ENCODE assay signal across 16 cellular contexts in the genomic region with DNA sequence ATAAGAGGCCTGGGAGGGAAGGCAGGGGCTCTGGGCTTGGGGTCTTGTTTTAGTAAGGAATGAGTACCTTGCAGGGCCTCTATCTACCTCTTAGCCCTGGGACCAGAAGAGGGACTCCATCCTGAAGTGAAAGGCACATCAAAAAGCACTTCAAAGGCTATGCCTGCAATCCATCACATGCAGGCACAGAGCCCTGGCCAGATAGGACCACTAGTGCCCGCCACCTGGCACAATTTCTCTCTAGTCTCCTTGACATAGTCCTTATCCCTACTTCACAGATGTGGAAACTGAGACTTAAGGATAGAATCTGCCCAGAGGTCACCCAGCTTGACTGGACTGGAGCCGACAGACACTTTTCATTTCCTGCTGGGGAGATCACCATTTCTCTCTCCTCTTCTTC. TPM values are rescaled to one million over a fixed set of nuclear protein-coding genes. Genes with fewer than 3 reads are reported as not detected.
DNase-seq lines count a peak whose midpoint lies in the region; ATAC-seq and TF ChIP-seq lines count a peak whose summit lies in the region.
"Had no signal": no experiment of that assay in that cellular context is flagged by ENCODE, and none has a peak within 500 bp of the region (broad histone marks: within the 10 kb centered on the region; RNA-seq: fewer than 3 reads in every experiment).

No MANE protein-coding gene starts in this region.

- TF ChIP-seq POLR2A in esophagus squamous epithelium (IDR thresholded peaks at IDR 0.05), result no peak

- no peak for TF ChIP-seq CTCF in esophagus squamous epithelium (IDR thresholded peaks at IDR 0.05)

- intact Hi-C loops in esophagus squamous epithelium (cut with DNase I), result no loop called here

- WGBS in esophagus squamous epithelium, 2 donors, result 50 to 51% methylated on average over 2 of the region's 2 CpGs

- no peak for ATAC-seq in HG03095 (IDR thresholded peaks at IDR 0.05; ENCODE audit: unreplicated experiment)
- ATAC-seq: natural killer cell had no signal

- no peaks in the 10 kb centered on the region for H3K9me3 ChIP-seq in SJSA1 (replicated peaks)
- H3K9me3 ChIP-seq in esophagus squamous epithelium, result no peaks in the 10 kb centered on the region
- H3K9me3 ChIP-seq in muscle layer of duodenum (ENCODE audit: control insufficient read depth in 1 of 2, low read length in 2 of 2), result no peaks in the 10 kb centered on the region
- H3K9me3 ChIP-seq: right lobe of liver had no signal

- H3K27me3 ChIP-seq in SJSA1 (replicated peaks) (no peaks in the 10 kb centered on the region), esophagus squamous epithelium (no peaks in the 10 kb centered on the region), muscle layer of duodenum (ENCODE audit: low read depth, low read length) (no peaks in the 10 kb centered on the region)
- H3K27me3 ChIP-seq: right lobe of liver had no signal

- H3K4me3 ChIP-seq in SJSA1, result no peak overlapping the region
- H3K4me3 ChIP-seq in esophagus squamous epithelium, result no peak overlapping the region
- H3K4me3 ChIP-seq in muscle layer of duodenum (ENCODE audit: low read depth in 1 of 2, low read length in 2 of 2), result no peak overlapping the region
- H3K4me3 ChIP-seq: right lobe of liver, SK-N-MC had no signal

- H3K27ac ChIP-seq in SJSA1, result peak overlapping the region; percentile 72
- H3K27ac ChIP-seq in esophagus squamous epithelium, result peak overlapping the region in 3 of 4 donors; percentile 67 to 72 (median 71)
- H3K27ac ChIP-seq in muscle layer of duodenum (ENCODE audit: low read length), result peak overlapping the region; percentile 49
- peak overlapping the region; percentile 83 for H3K27ac ChIP-seq in temporal lobe (ENCODE audit: low read depth, low read length)
- H3K27ac ChIP-seq: KMS-11, SK-N-MC had no signal

- H3K36me3 ChIP-seq in SJSA1, result peaks cover 80% of the 10 kb centered on the region
- no peaks in the 10 kb centered on the region for H3K36me3 ChIP-seq in esophagus squamous epithelium
- no peaks in the 10 kb centered on the region for H3K36me3 ChIP-seq in muscle layer of duodenum (ENCODE audit: control insufficient read depth in 1 of 2, insufficient read depth in 2 of 2, low read length in 2 of 2)
- H3K36me3 ChIP-seq: right lobe of liver had no signal

- H3K4me1 ChIP-seq in SJSA1 (replicated peaks) (peaks cover 60% of the 10 kb centered on the region), esophagus squamous epithelium (peaks cover 15 to 78% (median 47%) of the 10 kb centered on the region in 3 donors), muscle layer of duodenum (ENCODE audit: control insufficient read depth in 1 of 2, insufficient read depth in 2 of 2, low read length in 2 of 2) (peaks cover 21 to 62% of the 10 kb centered on the region in 2 donors)

- DNase-seq in SJSA1 (ENCODE audit: low read depth in 1 of 2, low spot score in 2 of 2), result no peak
- no peak for DNase-seq in esophagus squamous epithelium (lab: John Stamatoyannopoulos, UW)
- DNase-seq in dermis blood vessel endothelial cell, result no peak
- no peak for DNase-seq in COR-L47 (lab: John Stamatoyannopoulos, UW)
- DNase-seq in EL, result no peak
- DNase-seq: activated gamma-delta T cell treated with Interleukin-2 at 50 U/mL for 16 hours; natural killer cell; NCI-H1105 treated with DMSO at 0.1 percent for 48 hours; stimulated activated naive CD4-positive, alpha-beta T cell treated with Interleukin-2 at 50 U/mL for 16 hours had no signal

RNA-seq across cellular contexts. Expression of gene DKK3, which starts 35.5 kb away (rescaled TPM):
- total RNA-seq in SJSA1 (2014; rRNA removed; shearing (Covaris generic)), result 572 and 807 TPM in 2 replicates
- total RNA-seq in esophagus squamous epithelium (100 to 1,000 TPM in 1 of 4 donors, 10 to 100 TPM in 3; 24.8 to 112 (median 44.5) TPM), temporal lobe (197 TPM), dermis blood vessel endothelial cell (107 and 156 TPM in 2 replicates)
- total RNA-seq: B cell had no signal
